1 cellular context compared by ENCODE assay signal in the genomic region with DNA sequence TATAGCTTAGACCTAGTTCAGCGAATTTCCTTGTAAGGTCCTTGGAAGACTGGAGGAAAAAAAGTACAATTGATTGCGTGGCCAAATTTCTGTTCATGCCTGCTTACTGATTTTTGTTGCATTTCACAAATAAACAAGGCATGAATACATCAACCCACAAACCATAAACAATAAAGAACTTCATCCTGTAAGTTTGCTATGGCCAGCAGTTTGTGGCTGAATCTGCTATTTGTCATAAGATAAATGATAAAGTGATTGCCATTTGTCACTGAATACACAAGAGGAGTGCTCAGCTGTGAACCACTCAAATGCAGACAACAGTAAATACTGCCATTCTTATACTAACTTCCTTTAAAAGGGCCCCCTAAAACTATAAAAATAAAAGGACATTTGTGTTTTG.
TF ChIP-seq lines count a peak whose summit lies in the region.

No MANE protein-coding gene starts in this region.

TF ChIP-seq in SK-N-SH, 30 proteins besides CTCF, POLR2A, EP300 and RAD21 (continued from another document):
- TF ChIP-seq, protein P1, sequence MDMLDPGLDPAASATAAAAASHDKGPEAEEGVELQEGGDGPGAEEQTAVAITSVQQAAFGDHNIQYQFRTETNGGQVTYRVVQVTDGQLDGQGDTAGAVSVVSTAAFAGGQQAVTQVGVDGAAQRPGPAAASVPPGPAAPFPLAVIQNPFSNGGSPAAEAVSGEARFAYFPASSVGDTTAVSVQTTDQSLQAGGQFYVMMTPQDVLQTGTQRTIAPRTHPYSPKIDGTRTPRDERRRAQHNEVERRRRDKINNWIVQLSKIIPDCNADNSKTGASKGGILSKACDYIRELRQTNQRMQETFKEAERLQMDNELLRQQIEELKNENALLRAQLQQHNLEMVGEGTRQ (IDR thresholded peaks at IDR 0.05; ENCODE audit: borderline replicate concordance, low read depth, low read length): no peak
- no peak for TF ChIP-seq TAF1 (IDR thresholded peaks at IDR 0.05; ENCODE audit: borderline replicate concordance, low read depth, low read length)
- TF ChIP-seq EZH2phosphoT487 (IDR thresholded peaks at IDR 0.05; ENCODE audit: borderline replicate concordance, low read depth): no peak
- TF ChIP-seq JUND (IDR thresholded peaks at IDR 0.05): no peak
- no peak for TF ChIP-seq TEAD4 (IDR thresholded peaks at IDR 0.05; ENCODE audit: borderline replicate concordance, insufficient read depth)
- no peak for TF ChIP-seq FOXM1 (IDR thresholded peaks at IDR 0.05; ENCODE audit: low read depth)
